In genomic region chr1:103788377-103788776, GRCh38 we compare ENCODE assay signal across 9 cellular contexts. TPM values are rescaled to one million over a fixed set of nuclear protein-coding genes. Genes with fewer than 3 reads are reported as not detected.
DNase-seq lines count a peak whose midpoint lies in the region; TF ChIP-seq lines count a peak whose summit lies in the region.
"Had no signal": no experiment of that assay in that cellular context is flagged by ENCODE, and none has a peak within 500 bp of the region (broad histone marks: within the 10 kb centered on the region; RNA-seq: fewer than 3 reads in every experiment).

No MANE protein-coding gene starts in this region.

- H3K27ac Mint-ChIP-seq in neural progenitor cell = no peak overlapping the region

- no peaks in the 10 kb centered on the region for H3K27me3 Mint-ChIP-seq in neural progenitor cell (ENCODE audit: insufficient read depth, low read depth)

- no peaks in the 10 kb centered on the region for H3K79me2 ChIP-seq in neural progenitor cell (ENCODE audit: low read depth)

- H3K9ac ChIP-seq in adipocyte (ENCODE audit: low read length) = no peak overlapping the region
- H3K9ac ChIP-seq in neural progenitor cell = no peak overlapping the region

- H3K36me3 ChIP-seq in adipocyte (ENCODE audit: control insufficient read depth, insufficient read depth, low read length, severe bottlenecking) = no peaks in the 10 kb centered on the region
- no peaks in the 10 kb centered on the region for H3K36me3 ChIP-seq in neural progenitor cell
- H3K36me3 ChIP-seq in ovary = no peaks in the 10 kb centered on the region

- no peaks in the 10 kb centered on the region for H3K4me1 ChIP-seq in adipocyte (ENCODE audit: control insufficient read depth, insufficient read depth, low read length)
- H3K4me1 ChIP-seq in neural progenitor cell = no peaks in the 10 kb centered on the region
- no peaks in the 10 kb centered on the region for H3K4me1 ChIP-seq in ovary (ENCODE audit: insufficient read depth)

- H3K36me3 Mint-ChIP-seq in neural progenitor cell = no peaks in the 10 kb centered on the region

- 24 to 35% (median 30%) methylated on average over 1 of the region's 1 CpG for WGBS in ovary, 3 donors

- no peak overlapping the region for H3K4me2 ChIP-seq in neural progenitor cell

- DNase-seq in NCI-H1417 (lab: John Stamatoyannopoulos, UW) (peak; percentile 10 to 55 (median 16)), NCI-H1417 treated with DMSO at 0.1 percent for 48 hours (lab: John Stamatoyannopoulos, UW) (no peak), M059J (ENCODE audit: low read depth) (peak; percentile 1), adipocyte (ENCODE audit: low read depth) (peak; percentile 55), neural progenitor cell (ENCODE audit: low spot score) (no peak), ovary (no peak), posterior vena cava (ENCODE audit: low spot score) (no peak), NCI-H128 (lab: John Stamatoyannopoulos, UW; ENCODE audit: unreplicated experiment) (no peak)

- H3K27me3 ChIP-seq in adipocyte (replicated peaks; ENCODE audit: control insufficient read depth, insufficient read depth, low read length) (no peaks in the 10 kb centered on the region), neural progenitor cell (no peaks in the 10 kb centered on the region), ovary (no peaks in the 10 kb centered on the region)

- TF ChIP-seq CTCF in neural progenitor cell (IDR thresholded peaks at IDR 0.05) = peak; percentile 54
- no peak for TF ChIP-seq CTCF in ovary (IDR thresholded peaks at IDR 0.05)

- no peaks in the 10 kb centered on the region for H3K9me3 Mint-ChIP-seq in neural progenitor cell

- no peak for TF ChIP-seq POLR2A in ovary (IDR thresholded peaks at IDR 0.05)

- H4K20me1 ChIP-seq in neural progenitor cell (ENCODE audit: low read depth) = no peaks in the 10 kb centered on the region

- intact Hi-C loops in ovary (cut with DNase I) (no loop called here), posterior vena cava (cut with DNase I) (no loop called here)

- no peak for TF ChIP-seq EP300 in ovary (IDR thresholded peaks at IDR 0.05)

- H3K9me3 ChIP-seq in adipocyte (ENCODE audit: control insufficient read depth, low read length) (no peaks in the 10 kb centered on the region), neural progenitor cell (ENCODE audit: low read depth) (no peaks in the 10 kb centered on the region), ovary (no peaks in the 10 kb centered on the region)

- no peak overlapping the region for H3K4me3 Mint-ChIP-seq in neural progenitor cell

- H3K4me1 Mint-ChIP-seq in neural progenitor cell = no peaks in the 10 kb centered on the region

- H3K27ac ChIP-seq in neural progenitor cell (no peak overlapping the region), ovary (no peak overlapping the region)

- H2AFZ ChIP-seq in neural progenitor cell (replicated peaks) = no peak overlapping the region

- H3F3A ChIP-seq in neural progenitor cell (ENCODE audit: low read depth) = no peaks in the 10 kb centered on the region

- H3K4me3 ChIP-seq in adipocyte (ENCODE audit: low read length) = no peak overlapping the region
- no peak overlapping the region for H3K4me3 ChIP-seq in neural progenitor cell
- H3K4me3 ChIP-seq in ovary = no peak overlapping the region

RNA-seq across cellular contexts. Expression of gene AMY1C, which starts 38.7 kb away (rescaled TPM):
- total RNA-seq in M059J (2014; rRNA removed; shearing (Covaris generic)) = not detected in 2 replicates
- total RNA-seq in neural progenitor cell (ENCODE audit: low replicate concordance) (not detected in 2 replicates), ovary (10 to 100 TPM in 1 of 7 donors, 1 to 10 TPM in 2, under 1 TPM in 1, not detected in 3; 0.40 to 24.8 (median 5.3) TPM), posterior vena cava (not detected)
- under 1 TPM in 1 of 2 donors, not detected in 1; 0.12 TPM for polyA plus RNA-seq in ovary
- polyA plus RNA-seq: AG04450 had no signal

Comparison
In these comparisons a context has a peak if more than half of its experiments do, and no peak if none do; other contexts are left out.
1. DNase-seq: peak in NCI-H1417 (3 of 3), M059J (single experiment) and adipocyte (single experiment); none in NCI-H1417 treated with DMSO at 0.1 percent for 48 hours (single experiment), neural progenitor cell (single experiment), ovary (0 of 5), posterior vena cava (single experiment) and NCI-H128 (single experiment).